ENCODE assay signal across 1 cellular context in genomic region chr1:115624859-115625258, GRCh38.
TF ChIP-seq lines count a peak whose summit lies in the region.

No MANE protein-coding gene starts in this region.

TF ChIP-seq in K562, 482 proteins besides CTCF, POLR2A, EP300 and RAD21:
- TF ChIP-seq ZNF512 (tag; IDR thresholded peaks at IDR 0.05) = no peak
- no peak for TF ChIP-seq ZNF121 (CRISPR knock-in tag; conservative IDR thresholded peaks at IDR 0.05)
- TF ChIP-seq KAT8 (IDR thresholded peaks at IDR 0.05; ENCODE audit: low read depth) = no peak
- no peak for TF ChIP-seq SUPT5H (IDR thresholded peaks at IDR 0.05)
- no peak for TF ChIP-seq RNF219 (CRISPR knock-in tag; IDR thresholded peaks at IDR 0.05)
- no peak for TF ChIP-seq TRIM28 (IDR thresholded peaks at IDR 0.05)
- TF ChIP-seq NKRF (IDR thresholded peaks at IDR 0.05; ENCODE audit: borderline replicate concordance) = no peak
- TF ChIP-seq MIER1 (IDR thresholded peaks at IDR 0.05; ENCODE audit: low read depth) = no peak
- TF ChIP-seq ATF7 (IDR thresholded peaks at IDR 0.05) = no peak
- TF ChIP-seq CREB5 (CRISPR knock-in tag; IDR thresholded peaks at IDR 0.05) = no peak
- no peak for TF ChIP-seq PCBP2 (IDR thresholded peaks at IDR 0.05; ENCODE audit: low read depth, low read length, poor library complexity, severe bottlenecking)
- no peak for TF ChIP-seq TCF15 (CRISPR knock-in tag; IDR thresholded peaks at IDR 0.05)
- no peak for TF ChIP-seq NR2F6 (CRISPR knock-in tag; IDR thresholded peaks at IDR 0.05)
- TF ChIP-seq CHD7 (IDR thresholded peaks at IDR 0.05; ENCODE audit: low read depth, low read length) = no peak
- TF ChIP-seq U2AF2 (optimal IDR thresholded peaks at IDR 0.05; ENCODE audit: low read depth, low read length) = no peak
